13 cellular contexts compared by ENCODE assay signal in the genomic region with DNA sequence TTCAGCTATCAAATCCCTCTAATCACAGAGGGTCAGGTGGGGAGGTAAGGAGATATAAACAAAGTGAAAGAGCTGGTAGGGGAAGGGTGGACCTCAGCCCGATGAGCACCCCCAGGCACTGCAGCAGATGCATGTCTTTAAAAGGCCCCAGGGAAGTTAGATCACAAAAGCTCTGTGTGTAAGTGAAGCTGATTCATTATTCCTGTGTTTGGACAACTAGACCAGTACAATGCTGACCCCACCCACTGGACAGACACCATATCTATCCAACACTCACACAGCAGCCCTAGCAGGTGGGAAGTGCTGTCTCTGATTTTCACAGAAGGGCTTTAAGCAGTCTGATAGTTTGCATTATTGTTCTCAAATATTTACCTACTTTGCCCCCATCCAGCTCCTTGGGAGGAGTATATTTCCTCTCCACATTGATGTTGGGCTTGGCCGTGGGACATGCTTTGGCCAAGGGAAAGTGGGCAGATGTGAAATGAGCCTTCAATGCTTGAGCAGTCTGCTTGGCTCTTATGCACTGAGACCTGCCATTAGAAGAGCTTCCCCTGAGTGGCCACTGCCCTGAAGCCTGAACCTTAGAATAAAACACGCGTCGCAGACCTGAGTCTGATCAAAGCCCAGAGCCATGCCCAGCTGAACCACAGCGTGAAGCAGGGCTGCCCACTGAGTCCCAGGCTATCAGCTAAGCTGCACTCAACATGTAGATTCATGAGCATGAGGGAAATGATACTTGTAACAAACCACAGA.
DNase-seq lines count a peak whose midpoint lies in the region; ATAC-seq, FAIRE-seq and TF ChIP-seq lines count a peak whose summit lies in the region.
"Had no signal": no experiment of that assay in that cellular context is flagged by ENCODE, and none has a peak within 500 bp of the region (broad histone marks: within the 10 kb centered on the region; RNA-seq: fewer than 3 reads in every experiment).

No MANE protein-coding gene starts in this region.

- H3K4me3 Mint-ChIP-seq in activated CD8-positive, alpha-beta T cell treated with anti-CD3 and anti-CD28 coated beads, Interleukin-2, amount 10 ng/mL, durations not matched to agents 7 days and 5 days = no peak overlapping the region
- no peak overlapping the region for H3K4me3 Mint-ChIP-seq in activated CD8-positive, alpha-beta T cell treated with anti-CD3 and anti-CD28 coated beads for 36 hours
- H3K4me3 Mint-ChIP-seq in stimulated activated naive CD8-positive, alpha-beta T cell treated with anti-CD3 and anti-CD28 coated beads, Interleukin-15, amount 100 ng/mL, for 72 hours = no peak overlapping the region
- H3K4me3 Mint-ChIP-seq: naive thymus-derived CD8-positive, alpha-beta T cell had no signal

- no peak overlapping the region for H3K27ac ChIP-seq in SJCRH30
- H3K27ac ChIP-seq: cardiac muscle cell, upper lobe of left lung had no signal

- H3K27me3 Mint-ChIP-seq in activated CD8-positive, alpha-beta T cell treated with anti-CD3 and anti-CD28 coated beads, Interleukin-2, amount 10 ng/mL, durations not matched to agents 7 days and 5 days (ENCODE audit: low read depth) = peaks cover 7% of the 10 kb centered on the region
- H3K27me3 Mint-ChIP-seq in activated CD8-positive, alpha-beta T cell treated with anti-CD3 and anti-CD28 coated beads for 36 hours = peaks cover 8% of the 10 kb centered on the region
- peaks cover 17% of the 10 kb centered on the region for H3K27me3 Mint-ChIP-seq in stimulated activated naive CD8-positive, alpha-beta T cell treated with anti-CD3 and anti-CD28 coated beads, Interleukin-15, amount 100 ng/mL, for 72 hours

- no peak overlapping the region for H3K27ac Mint-ChIP-seq in activated CD8-positive, alpha-beta T cell treated with anti-CD3 and anti-CD28 coated beads, Interleukin-2, amount 10 ng/mL, durations not matched to agents 7 days and 5 days
- no peak overlapping the region for H3K27ac Mint-ChIP-seq in activated CD8-positive, alpha-beta T cell treated with anti-CD3 and anti-CD28 coated beads for 36 hours
- no peak overlapping the region for H3K27ac Mint-ChIP-seq in stimulated activated naive CD8-positive, alpha-beta T cell treated with anti-CD3 and anti-CD28 coated beads, Interleukin-15, amount 100 ng/mL, for 72 hours
- H3K27ac Mint-ChIP-seq: naive thymus-derived CD8-positive, alpha-beta T cell had no signal

- peaks cover 41% of the 10 kb centered on the region for H3K4me1 ChIP-seq in SJCRH30
- H3K4me1 ChIP-seq: upper lobe of left lung had no signal

- H3K9me3 ChIP-seq in SJCRH30 (replicated peaks) = no peaks in the 10 kb centered on the region
- H3K9me3 ChIP-seq: upper lobe of left lung had no signal

- H3K36me3 Mint-ChIP-seq in activated CD8-positive, alpha-beta T cell treated with anti-CD3 and anti-CD28 coated beads, Interleukin-2, amount 10 ng/mL, durations not matched to agents 7 days and 5 days (ENCODE audit: low read depth) = no peaks in the 10 kb centered on the region
- H3K36me3 Mint-ChIP-seq in activated CD8-positive, alpha-beta T cell treated with anti-CD3 and anti-CD28 coated beads for 36 hours (ENCODE audit: low read depth) = no peaks in the 10 kb centered on the region
- H3K36me3 Mint-ChIP-seq: naive thymus-derived CD8-positive, alpha-beta T cell had no signal

- H3K4me1 Mint-ChIP-seq in activated CD8-positive, alpha-beta T cell treated with anti-CD3 and anti-CD28 coated beads, Interleukin-2, amount 10 ng/mL, durations not matched to agents 7 days and 5 days (ENCODE audit: low read depth) = no peaks in the 10 kb centered on the region
- H3K4me1 Mint-ChIP-seq in activated CD8-positive, alpha-beta T cell treated with anti-CD3 and anti-CD28 coated beads for 36 hours (ENCODE audit: low read depth) = no peaks in the 10 kb centered on the region
- no peaks in the 10 kb centered on the region for H3K4me1 Mint-ChIP-seq in stimulated activated naive CD8-positive, alpha-beta T cell treated with anti-CD3 and anti-CD28 coated beads, Interleukin-15, amount 100 ng/mL, for 72 hours
- H3K4me1 Mint-ChIP-seq: naive thymus-derived CD8-positive, alpha-beta T cell had no signal

- DNase-seq in activated CD8-positive, alpha-beta T cell treated with anti-CD3 and anti-CD28 coated beads, Interleukin-2, amount 10 ng/mL, durations not matched to agents 7 days and 5 days = peak; percentile 7
- DNase-seq in activated CD8-positive, alpha-beta T cell treated with anti-CD3 and anti-CD28 coated beads for 36 hours = no peak
- DNase-seq in SJCRH30 = peak; percentile 69 to 84
- DNase-seq in glomerular visceral epithelial cell (ENCODE audit: extremely low spot score) = peak; percentile 26
- DNase-seq in urothelium cell line (ENCODE audit: low spot score) = no peak
- no peak for DNase-seq in stimulated activated naive CD8-positive, alpha-beta T cell treated with anti-CD3 and anti-CD28 coated beads, Interleukin-15, amount 100 ng/mL, for 72 hours
- DNase-seq: ACHN; naive thymus-derived CD8-positive, alpha-beta T cell; stimulated activated CD4-positive, alpha-beta T cell treated with anti-CD3 and anti-CD28 coated beads, Interleukin-2, amount 100 ng/mL, for 24 hours; upper lobe of left lung had no signal

- TF ChIP-seq CTCF in activated CD8-positive, alpha-beta T cell treated with anti-CD3 and anti-CD28 coated beads for 36 hours (IDR thresholded peaks at IDR 0.05) = no peak

- H3K4me3 ChIP-seq in SJCRH30 = no peak overlapping the region
- H3K4me3 ChIP-seq: cardiac muscle cell, upper lobe of left lung had no signal

- no peak for ATAC-seq in activated CD8-positive, alpha-beta T cell treated with anti-CD3 and anti-CD28 coated beads, Interleukin-2, amount 10 ng/mL, durations not matched to agents 7 days and 5 days
- ATAC-seq in activated CD8-positive, alpha-beta T cell treated with anti-CD3 and anti-CD28 coated beads for 36 hours = no peak
- ATAC-seq in HG02973 (IDR thresholded peaks at IDR 0.05; ENCODE audit: unreplicated experiment) (no peak), GM19463 (IDR thresholded peaks at IDR 0.05; ENCODE audit: unreplicated experiment) (no peak)
- ATAC-seq in stimulated activated naive CD8-positive, alpha-beta T cell treated with anti-CD3 and anti-CD28 coated beads, Interleukin-15, amount 100 ng/mL, for 72 hours = no peak
- ATAC-seq: naive thymus-derived CD8-positive, alpha-beta T cell had no signal

- peak; percentile 40 for FAIRE-seq in urothelium cell line (lab: Jason Lieb, UNC)

- CTCF ChIA-PET in activated CD8-positive, alpha-beta T cell treated with anti-CD3 and anti-CD28 coated beads, Interleukin-2, amount 10 ng/mL, durations not matched to agents 7 days and 5 days (lab: Charles Lee) = no interaction called here
- CTCF ChIA-PET in activated CD8-positive, alpha-beta T cell treated with anti-CD3 and anti-CD28 coated beads for 36 hours (lab: Charles Lee) = no interaction called here

- no peaks in the 10 kb centered on the region for H3K9me3 Mint-ChIP-seq in activated CD8-positive, alpha-beta T cell treated with anti-CD3 and anti-CD28 coated beads, Interleukin-2, amount 10 ng/mL, durations not matched to agents 7 days and 5 days (ENCODE audit: insufficient read depth)
- H3K9me3 Mint-ChIP-seq in activated CD8-positive, alpha-beta T cell treated with anti-CD3 and anti-CD28 coated beads for 36 hours = no peaks in the 10 kb centered on the region
- no peaks in the 10 kb centered on the region for H3K9me3 Mint-ChIP-seq in stimulated activated naive CD8-positive, alpha-beta T cell treated with anti-CD3 and anti-CD28 coated beads, Interleukin-15, amount 100 ng/mL, for 72 hours
- H3K9me3 Mint-ChIP-seq: naive thymus-derived CD8-positive, alpha-beta T cell had no signal

- intact Hi-C loops in activated CD8-positive, alpha-beta T cell treated with anti-CD3 and anti-CD28 coated beads for 36 hours (cut with micrococcal nuclease) = no loop called here

- POLR2A ChIA-PET in activated CD8-positive, alpha-beta T cell treated with anti-CD3 and anti-CD28 coated beads, Interleukin-2, amount 10 ng/mL, durations not matched to agents 7 days and 5 days (lab: Charles Lee) = no interaction called here
- POLR2A ChIA-PET in activated CD8-positive, alpha-beta T cell treated with anti-CD3 and anti-CD28 coated beads for 36 hours (lab: Charles Lee) = no interaction called here

- H3K27me3 ChIP-seq in SJCRH30 = no peaks in the 10 kb centered on the region; the same call in 1 of the 2 replicates
- H3K27me3 ChIP-seq: cardiac muscle cell, upper lobe of left lung had no signal

- no peaks in the 10 kb centered on the region for H3K36me3 ChIP-seq in SJCRH30
- H3K36me3 ChIP-seq: cardiac muscle cell, upper lobe of left lung had no signal

Comparison
In these comparisons a context has a peak if more than half of its experiments do, and no peak if none do; other contexts are left out.
1. DNase-seq: peak in activated CD8-positive, alpha-beta T cell treated with anti-CD3 and anti-CD28 coated beads, Interleukin-2, amount 10 ng/mL, durations not matched to agents 7 days and 5 days (single experiment), SJCRH30 (2 of 2) and glomerular visceral epithelial cell (single experiment); none in activated CD8-positive, alpha-beta T cell treated with anti-CD3 and anti-CD28 coated beads for 36 hours (single experiment), urothelium cell line (single experiment) and stimulated activated naive CD8-positive, alpha-beta T cell treated with anti-CD3 and anti-CD28 coated beads, Interleukin-15, amount 100 ng/mL, for 72 hours (0 of 2).